Comparison of ENCODE assay signal across 23 cellular contexts in genomic region chr10:18608581-18608980, GRCh38. TPM values are rescaled to one million over a fixed set of nuclear protein-coding genes. Genes with fewer than 3 reads are reported as not detected.
DNase-seq lines count a peak whose midpoint lies in the region; ATAC-seq, FAIRE-seq and TF ChIP-seq lines count a peak whose summit lies in the region.
"Had no signal": no experiment of that assay in that cellular context is flagged by ENCODE, and none has a peak within 500 bp of the region (broad histone marks: within the 10 kb centered on the region; RNA-seq: fewer than 3 reads in every experiment).

No MANE protein-coding gene starts in this region.

- H3K9me3 ChIP-seq in A549 (no peaks in the 10 kb centered on the region), adrenal gland (replicated peaks in 1 of 3) (no peaks in the 10 kb centered on the region)
- H3K9me3 ChIP-seq: BLaER1, MG63 had no signal

- intact Hi-C loops in adrenal gland (cut with DNase I) (no loop called here), lower leg skin (cut with DNase I; ENCODE audit: low total_unique reads) (no loop called here)

- H3K4me2 ChIP-seq in A549: peak overlapping the region; percentile 72
- H3K4me2 ChIP-seq: BLaER1 had no signal

- peak overlapping the region; percentile 72 to 81 for H3K27ac ChIP-seq in A549
- peak overlapping the region in 3 of 5 donors; percentile 47 to 84 (median 67) for H3K27ac ChIP-seq in adrenal gland
- H3K27ac ChIP-seq: BLaER1, HL-60, SK-N-MC had no signal

- CTCF ChIA-PET in A549 (lab: Yijun Ruan, JAX): no interaction called here

- H3K4me1 ChIP-seq in A549 (peaks cover 77% of the 10 kb centered on the region), adrenal gland (replicated peaks in 1 of 2) (peaks cover 21 to 27% of the 10 kb centered on the region in 2 donors)
- H3K4me1 ChIP-seq: BLaER1 had no signal

- no peaks in the 10 kb centered on the region for H3K27me3 ChIP-seq in adrenal gland
- H3K27me3 ChIP-seq: BLaER1, MG63 had no signal

- TF ChIP-seq RAD21 in A549 (conservative IDR thresholded peaks at IDR 0.05 in 1 of 2, IDR thresholded peaks at IDR 0.05 in 1 of 2): no peak

- ATAC-seq in A549: no peak; a peak in 1 of 6 replicates
- ATAC-seq: Panc1 had no signal

- TF ChIP-seq POLR2A in A549 (IDR thresholded peaks at IDR 0.05; ENCODE audit: low read length) (no peak), adrenal gland (IDR thresholded peaks at IDR 0.05) (no peak), lower leg skin (IDR thresholded peaks at IDR 0.05) (no peak)

- DNase-seq in A549 (ENCODE audit: low read depth in 1 of 2, low spot score in 1 of 2) (peak in 1 of 2 experiments; percentile 45), DMS53 treated with DMSO at 0.1 percent for 48 hours (lab: John Stamatoyannopoulos, UW; ENCODE audit: unreplicated experiment) (peak; percentile 34), adrenal gland (peak in 1 of 7 donors; percentile 39), epithelial cell of esophagus (ENCODE audit: low read depth) (peak; percentile 81), lower leg skin (ENCODE audit: low spot score in 2 of 2) (no peak), RKO (ENCODE audit: low spot score) (no peak), cerebellum (ENCODE audit: low spot score) (no peak), amygdala (lab: John Stamatoyannopoulos, UW) (no peak)
- DNase-seq: CD8-positive, alpha-beta memory T cell; DND-41; H9; MG63; NCI-H1048; NCI-H1436; NCI-H1930; NCI-H2171; NCI-H526; SHP77 had no signal

- 2% methylated on average over 6 of the region's 6 CpGs for WGBS in A549 (ENCODE audit: missing lambda C conversion rate)
- 58 to 71% (median 63%) methylated on average over 6 of the region's 6 CpGs for WGBS in adrenal gland, 4 donors
- 76 to 83% methylated on average over 6 of the region's 6 CpGs for WGBS in lower leg skin, 2 donors

- TF ChIP-seq CTCF in A549 (IDR thresholded peaks at IDR 0.05) (no peak), adrenal gland (IDR thresholded peaks at IDR 0.05) (no peak), epithelial cell of esophagus (IDR thresholded peaks at IDR 0.05; ENCODE audit: insufficient read depth, low read depth, low read length, missing control alignments) (no peak), lower leg skin (IDR thresholded peaks at IDR 0.05) (no peak)

- FAIRE-seq in A549 (lab: Jason Lieb, UNC): no peak
- FAIRE-seq: A204.1 had no signal

- H3K36me3 ChIP-seq in adrenal gland (replicated peaks in 1 of 2): no peaks in the 10 kb centered on the region

- no peak for TF ChIP-seq EP300 in A549 (IDR thresholded peaks at IDR 0.05)

- H3K4me3 ChIP-seq in A549 (no peak overlapping the region), adrenal gland (no peak overlapping the region), epithelial cell of esophagus (ENCODE audit: low read length) (no peak overlapping the region), lower leg skin (ENCODE audit: low read depth, poor library complexity, severe bottlenecking) (no peak overlapping the region)
- H3K4me3 ChIP-seq: BLaER1, MG63, SK-N-MC had no signal

- POLR2A ChIA-PET in A549 (lab: Yijun Ruan, JAX): interaction anchor here (1.0 kb wide), 1 partner anchor 10 kb away, joined by 12 read pairs; no protein-coding TSS in a partner anchor

TF ChIP-seq in A549, 52 proteins besides CTCF, POLR2A, EP300 and RAD21:
- TF ChIP-seq FOSL2 (IDR thresholded peaks at IDR 0.05) (peak; percentile 23; the same call in 1 of the 2 replicates), FOSL2 (CRISPR knock-in tag; IDR thresholded peaks at IDR 0.05) (peak; percentile 55), CBX8 (IDR thresholded peaks at IDR 0.05) (no peak), GATA3 (IDR thresholded peaks at IDR 0.05; ENCODE audit: borderline replicate concordance) (peak; percentile 23; the same call in 1 of the 2 replicates), CEBPB (IDR thresholded peaks at IDR 0.05) (peak in 1 of 2 experiments; percentile 60; a peak in 2 of 4 replicates), JUN (IDR thresholded peaks at IDR 0.05) (0 out of 5 replicates have a peak, but pooled peaks of 1 of the 2 experiments have one; percentile 31), HOXB13 (CRISPR knock-in tag; IDR thresholded peaks at IDR 0.05; ENCODE audit: low read depth) (no peak), BHLHE40 (IDR thresholded peaks at IDR 0.05; ENCODE audit: low read depth, low read length) (no peak)

RNA-seq across cellular contexts. Expression of gene NSUN6, which starts 42.8 kb away (rescaled TPM):
- polyA plus RNA-seq in A549 (2011; rRNA removed): 11.7 and 14.7 TPM in 2 replicates
- 2.9 and 3.0 TPM in 2 replicates for polyA plus RNA-seq in A549 (2012; cell fraction: cytosol; rRNA removed)
- 2.6 and 5.7 TPM in 2 replicates for polyA plus RNA-seq in A549 (2012; cell fraction: nucleus; rRNA removed)
- polyA plus RNA-seq in A549 (2017; fragmentation: RNase III; extraction: RNeasy Plus Mini Kit Qiagen cat#74134 plus additional on column Dnase treatment): 6.3 to 6.5 TPM (median 6.5 TPM) in 3 replicates
- polyA minus RNA-seq in A549 (2011; rRNA and poly(A)+ RNA removed): 9.0 and 12.6 TPM in 2 replicates
- 10 to 100 TPM in 5 of 8 donors, 1 to 10 TPM in 3; 5.1 to 24.7 (median 12.9) TPM for total RNA-seq in adrenal gland
- polyA plus RNA-seq in adrenal gland: 10 to 100 TPM; 14.9 to 33.3 (median 24.7) TPM
- 10 to 100 TPM in 1 of 4 donors, 1 to 10 TPM in 3; 5.9 to 12.8 (median 8.6) TPM for total RNA-seq in lower leg skin
- 34.5 TPM for total RNA-seq in cerebellum

RNA-seq across cellular contexts. Expression of gene ARL5B, which starts 50.6 kb away (rescaled TPM):
- 16.0 and 24.5 TPM in 2 replicates for polyA plus RNA-seq in A549 (2011; rRNA removed)
- polyA plus RNA-seq in A549 (2012; cell fraction: cytosol; rRNA removed): 2.0 and 2.5 TPM in 2 replicates
- 2.7 and 5.1 TPM in 2 replicates for polyA plus RNA-seq in A549 (2012; cell fraction: nucleus; rRNA removed)
- 8.0 to 8.8 TPM (median 8.1 TPM) in 3 replicates for polyA plus RNA-seq in A549 (2017; fragmentation: RNase III; extraction: RNeasy Plus Mini Kit Qiagen cat#74134 plus additional on column Dnase treatment)
- polyA minus RNA-seq in A549 (2011; rRNA and poly(A)+ RNA removed): 7.9 and 8.1 TPM in 2 replicates
- 10 to 100 TPM in 4 of 8 donors, 1 to 10 TPM in 4; 2.5 to 21.0 (median 10.0) TPM for total RNA-seq in adrenal gland
- 10 to 100 TPM in 1 of 3 donors, 1 to 10 TPM in 2; 1.6 to 10.9 (median 2.1) TPM for polyA plus RNA-seq in adrenal gland
- 10 to 100 TPM; 10.9 to 15.9 (median 14.0) TPM for total RNA-seq in lower leg skin
- 65.8 TPM for total RNA-seq in cerebellum

Comparison
In these comparisons a context has a peak if more than half of its experiments do, and no peak if none do; other contexts are left out.
1. DNase-seq: peak in DMS53 treated with DMSO at 0.1 percent for 48 hours (single experiment) and epithelial cell of esophagus (single experiment); none in lower leg skin (0 of 2), RKO (single experiment), cerebellum (single experiment) and amygdala (0 of 56).